Comparison of ENCODE assay signal across 1 cellular context in the genomic region with DNA sequence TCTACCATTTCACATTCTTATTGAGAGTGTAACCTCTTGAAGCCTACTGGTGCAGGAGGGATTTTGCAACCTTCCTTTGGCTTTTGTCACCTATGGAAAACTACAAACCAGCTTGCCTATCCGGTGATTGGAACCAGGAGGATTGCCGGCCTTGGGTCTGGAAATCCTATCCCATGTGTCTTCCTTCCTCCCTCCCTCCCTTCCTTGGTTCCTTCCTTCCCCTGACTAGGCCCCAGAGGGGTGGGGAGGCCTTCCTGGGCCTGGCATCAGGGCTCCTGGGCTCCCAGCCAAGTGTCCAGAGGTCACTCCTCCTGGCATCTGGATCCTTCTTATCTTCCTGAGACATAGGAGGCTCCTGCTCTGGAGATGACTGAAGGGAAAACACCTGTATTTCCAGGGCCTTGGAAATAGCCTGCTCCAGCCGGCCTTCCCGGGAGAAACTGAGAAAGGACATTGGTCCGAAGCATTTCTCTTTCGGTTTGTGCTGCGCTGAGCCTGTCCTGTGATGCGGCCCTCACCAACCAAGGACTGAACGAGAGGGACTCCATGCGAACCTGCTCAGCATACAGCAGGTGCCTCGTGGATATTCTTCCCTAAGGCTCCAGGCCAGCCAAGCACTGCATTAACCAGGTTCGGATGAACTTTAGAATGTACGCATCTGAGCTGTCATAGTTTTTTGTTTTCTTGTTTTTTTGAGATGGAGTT.
TF ChIP-seq lines count a peak whose summit lies in the region.

No MANE protein-coding gene starts in this region.

TF ChIP-seq in HepG2, 621 proteins besides CTCF, POLR2A, EP300 and RAD21 (continues in another document):
- TF ChIP-seq ZNF782 (CRISPR knock-in tag; IDR thresholded peaks at IDR 0.05; ENCODE audit: borderline replicate concordance) (peak; percentile 87; the same call in 1 of the 2 replicates), ZNF710 (CRISPR knock-in tag; IDR thresholded peaks at IDR 0.05; ENCODE audit: borderline replicate concordance) (0 out of 2 replicates have a peak, but pooled peaks have one; percentile 50), PTBP1 (IDR thresholded peaks at IDR 0.05; ENCODE audit: low read depth, low read length, poor library complexity, severe bottlenecking) (peak; percentile 26), ARID5B (CRISPR knock-in tag; IDR thresholded peaks at IDR 0.05) (peak; percentile 91), ZNF350 (CRISPR knock-in tag; IDR thresholded peaks at IDR 0.05; ENCODE audit: borderline replicate concordance, low read depth) (0 out of 2 replicates have a peak, but pooled peaks have one; percentile 61), CHD4 (IDR thresholded peaks at IDR 0.05; ENCODE audit: borderline replicate concordance, low read length) (no peak), ZNF652 (CRISPR knock-in tag; IDR thresholded peaks at IDR 0.05; ENCODE audit: borderline replicate concordance, low read depth) (0 out of 2 replicates have a peak, but pooled peaks have one; percentile 16), TARDBP (CRISPR knock-in tag; IDR thresholded peaks at IDR 0.05) (peak; percentile 56; the same call in 1 of the 2 replicates), FOXK2 (IDR thresholded peaks at IDR 0.05) (peak; percentile 15; the same call in 1 of the 2 replicates), FOXA3 (CRISPR knock-in tag; IDR thresholded peaks at IDR 0.05) (peak; percentile 3; the same call in 1 of the 2 replicates), KDM2A (CRISPR knock-in tag; IDR thresholded peaks at IDR 0.05; ENCODE audit: borderline replicate concordance, low read depth) (0 out of 2 replicates have a peak, but pooled peaks have one; percentile 15), KAT7 (CRISPR knock-in tag; IDR thresholded peaks at IDR 0.05; ENCODE audit: borderline replicate concordance) (no peak), LCORL (IDR thresholded peaks at IDR 0.05) (0 out of 2 replicates have a peak, but pooled peaks have one; percentile 3), LCORL (CRISPR knock-in tag; IDR thresholded peaks at IDR 0.05) (no peak), NRL (CRISPR knock-in tag; IDR thresholded peaks at IDR 0.05; ENCODE audit: borderline replicate concordance) (no peak), KDM6A (CRISPR knock-in tag; IDR thresholded peaks at IDR 0.05; ENCODE audit: low read depth) (0 out of 2 replicates have a peak, but pooled peaks have one; percentile 17), KDM3A (CRISPR knock-in tag; IDR thresholded peaks at IDR 0.05; ENCODE audit: low read depth) (0 out of 2 replicates have a peak, but pooled peaks have one; percentile 43), MTA1 (CRISPR knock-in tag; IDR thresholded peaks at IDR 0.05; ENCODE audit: borderline replicate concordance) (peak; percentile 96; the same call in 1 of the 2 replicates), ELF1 (CRISPR knock-in tag; IDR thresholded peaks at IDR 0.05) (peak; percentile 35), ZSCAN9 (CRISPR knock-in tag; IDR thresholded peaks at IDR 0.05; ENCODE audit: borderline replicate concordance) (0 out of 2 replicates have a peak, but pooled peaks have one; percentile 32), ZNF329 (CRISPR knock-in tag; IDR thresholded peaks at IDR 0.05; ENCODE audit: low read depth) (no peak), JARID2 (CRISPR knock-in tag; IDR thresholded peaks at IDR 0.05; ENCODE audit: insufficient replicate concordance) (peak; percentile 50), HNRNPL (IDR thresholded peaks at IDR 0.05; ENCODE audit: low read depth, low read length) (no peak), DNMT1 (CRISPR knock-in tag; IDR thresholded peaks at IDR 0.05) (no peak), TBL1XR1 (IDR thresholded peaks at IDR 0.05; ENCODE audit: borderline replicate concordance, low read length, partially characterized antibody) (peak; percentile 19), ZNF557 (CRISPR knock-in tag; IDR thresholded peaks at IDR 0.05) (peak; percentile 32; the same call in 1 of the 2 replicates), ARNTL (CRISPR knock-in tag; IDR thresholded peaks at IDR 0.05) (peak; percentile 79; the same call in 1 of the 2 replicates)
- TF ChIP-seq, protein P1, sequence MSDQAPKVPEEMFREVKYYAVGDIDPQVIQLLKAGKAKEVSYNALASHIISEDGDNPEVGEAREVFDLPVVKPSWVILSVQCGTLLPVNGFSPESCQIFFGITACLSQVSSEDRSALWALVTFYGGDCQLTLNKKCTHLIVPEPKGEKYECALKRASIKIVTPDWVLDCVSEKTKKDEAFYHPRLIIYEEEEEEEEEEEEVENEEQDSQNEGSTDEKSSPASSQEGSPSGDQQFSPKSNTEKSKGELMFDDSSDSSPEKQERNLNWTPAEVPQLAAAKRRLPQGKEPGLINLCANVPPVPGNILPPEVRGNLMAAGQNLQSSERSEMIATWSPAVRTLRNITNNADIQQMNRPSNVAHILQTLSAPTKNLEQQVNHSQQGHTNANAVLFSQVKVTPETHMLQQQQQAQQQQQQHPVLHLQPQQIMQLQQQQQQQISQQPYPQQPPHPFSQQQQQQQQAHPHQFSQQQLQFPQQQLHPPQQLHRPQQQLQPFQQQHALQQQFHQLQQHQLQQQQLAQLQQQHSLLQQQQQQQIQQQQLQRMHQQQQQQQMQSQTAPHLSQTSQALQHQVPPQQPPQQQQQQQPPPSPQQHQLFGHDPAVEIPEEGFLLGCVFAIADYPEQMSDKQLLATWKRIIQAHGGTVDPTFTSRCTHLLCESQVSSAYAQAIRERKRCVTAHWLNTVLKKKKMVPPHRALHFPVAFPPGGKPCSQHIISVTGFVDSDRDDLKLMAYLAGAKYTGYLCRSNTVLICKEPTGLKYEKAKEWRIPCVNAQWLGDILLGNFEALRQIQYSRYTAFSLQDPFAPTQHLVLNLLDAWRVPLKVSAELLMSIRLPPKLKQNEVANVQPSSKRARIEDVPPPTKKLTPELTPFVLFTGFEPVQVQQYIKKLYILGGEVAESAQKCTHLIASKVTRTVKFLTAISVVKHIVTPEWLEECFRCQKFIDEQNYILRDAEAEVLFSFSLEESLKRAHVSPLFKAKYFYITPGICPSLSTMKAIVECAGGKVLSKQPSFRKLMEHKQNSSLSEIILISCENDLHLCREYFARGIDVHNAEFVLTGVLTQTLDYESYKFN (CRISPR knock-in tag; conservative IDR thresholded peaks at IDR 0.05) = peak; percentile 80
- TF ChIP-seq, protein P2, sequence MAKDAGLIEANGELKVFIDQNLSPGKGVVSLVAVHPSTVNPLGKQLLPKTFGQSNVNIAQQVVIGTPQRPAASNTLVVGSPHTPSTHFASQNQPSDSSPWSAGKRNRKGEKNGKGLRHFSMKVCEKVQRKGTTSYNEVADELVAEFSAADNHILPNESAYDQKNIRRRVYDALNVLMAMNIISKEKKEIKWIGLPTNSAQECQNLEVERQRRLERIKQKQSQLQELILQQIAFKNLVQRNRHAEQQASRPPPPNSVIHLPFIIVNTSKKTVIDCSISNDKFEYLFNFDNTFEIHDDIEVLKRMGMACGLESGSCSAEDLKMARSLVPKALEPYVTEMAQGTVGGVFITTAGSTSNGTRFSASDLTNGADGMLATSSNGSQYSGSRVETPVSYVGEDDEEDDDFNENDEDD (CRISPR knock-in tag; IDR thresholded peaks at IDR 0.05; ENCODE audit: borderline replicate concordance) = peak; percentile 25
- TF ChIP-seq, protein P3, sequence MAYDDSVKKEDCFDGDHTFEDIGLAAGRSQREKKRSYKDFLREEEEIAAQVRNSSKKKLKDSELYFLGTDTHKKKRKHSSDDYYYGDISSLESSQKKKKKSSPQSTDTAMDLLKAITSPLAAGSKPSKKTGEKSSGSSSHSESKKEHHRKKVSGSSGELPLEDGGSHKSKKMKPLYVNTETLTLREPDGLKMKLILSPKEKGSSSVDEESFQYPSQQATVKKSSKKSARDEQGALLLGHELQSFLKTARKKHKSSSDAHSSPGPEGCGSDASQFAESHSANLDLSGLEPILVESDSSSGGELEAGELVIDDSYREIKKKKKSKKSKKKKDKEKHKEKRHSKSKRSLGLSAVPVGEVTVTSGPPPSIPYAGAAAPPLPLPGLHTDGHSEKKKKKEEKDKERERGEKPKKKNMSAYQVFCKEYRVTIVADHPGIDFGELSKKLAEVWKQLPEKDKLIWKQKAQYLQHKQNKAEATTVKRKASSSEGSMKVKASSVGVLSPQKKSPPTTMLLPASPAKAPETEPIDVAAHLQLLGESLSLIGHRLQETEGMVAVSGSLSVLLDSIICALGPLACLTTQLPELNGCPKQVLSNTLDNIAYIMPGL (CRISPR knock-in tag; IDR thresholded peaks at IDR 0.05; ENCODE audit: borderline replicate concordance in 1 of 2, low read depth in 1 of 2) = peak in 1 of 2 experiments; percentile 66; a peak in 1 of 4 replicates
- TF ChIP-seq, protein P4, sequence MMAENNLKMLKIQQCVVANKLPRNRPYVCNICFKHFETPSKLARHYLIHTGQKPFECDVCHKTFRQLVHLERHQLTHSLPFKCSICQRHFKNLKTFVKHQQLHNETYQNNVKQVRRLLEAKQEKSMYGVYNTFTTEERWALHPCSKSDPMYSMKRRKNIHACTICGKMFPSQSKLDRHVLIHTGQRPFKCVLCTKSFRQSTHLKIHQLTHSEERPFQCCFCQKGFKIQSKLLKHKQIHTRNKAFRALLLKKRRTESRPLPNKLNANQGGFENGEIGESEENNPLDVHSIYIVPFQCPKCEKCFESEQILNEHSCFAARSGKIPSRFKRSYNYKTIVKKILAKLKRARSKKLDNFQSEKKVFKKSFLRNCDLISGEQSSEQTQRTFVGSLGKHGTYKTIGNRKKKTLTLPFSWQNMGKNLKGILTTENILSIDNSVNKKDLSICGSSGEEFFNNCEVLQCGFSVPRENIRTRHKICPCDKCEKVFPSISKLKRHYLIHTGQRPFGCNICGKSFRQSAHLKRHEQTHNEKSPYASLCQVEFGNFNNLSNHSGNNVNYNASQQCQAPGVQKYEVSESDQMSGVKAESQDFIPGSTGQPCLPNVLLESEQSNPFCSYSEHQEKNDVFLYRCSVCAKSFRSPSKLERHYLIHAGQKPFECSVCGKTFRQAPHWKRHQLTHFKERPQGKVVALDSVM (CRISPR knock-in tag; IDR thresholded peaks at IDR 0.05) = no peak
- TF ChIP-seq, protein P5, sequence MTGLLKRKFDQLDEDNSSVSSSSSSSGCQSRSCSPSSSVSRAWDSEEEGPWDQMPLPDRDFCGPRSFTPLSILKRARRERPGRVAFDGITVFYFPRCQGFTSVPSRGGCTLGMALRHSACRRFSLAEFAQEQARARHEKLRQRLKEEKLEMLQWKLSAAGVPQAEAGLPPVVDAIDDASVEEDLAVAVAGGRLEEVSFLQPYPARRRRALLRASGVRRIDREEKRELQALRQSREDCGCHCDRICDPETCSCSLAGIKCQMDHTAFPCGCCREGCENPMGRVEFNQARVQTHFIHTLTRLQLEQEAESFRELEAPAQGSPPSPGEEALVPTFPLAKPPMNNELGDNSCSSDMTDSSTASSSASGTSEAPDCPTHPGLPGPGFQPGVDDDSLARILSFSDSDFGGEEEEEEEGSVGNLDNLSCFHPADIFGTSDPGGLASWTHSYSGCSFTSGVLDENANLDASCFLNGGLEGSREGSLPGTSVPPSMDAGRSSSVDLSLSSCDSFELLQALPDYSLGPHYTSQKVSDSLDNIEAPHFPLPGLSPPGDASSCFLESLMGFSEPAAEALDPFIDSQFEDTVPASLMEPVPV (CRISPR knock-in tag; IDR thresholded peaks at IDR 0.05) = peak; percentile 40; the same call in 1 of the 2 replicates
- TF ChIP-seq, protein P6, sequence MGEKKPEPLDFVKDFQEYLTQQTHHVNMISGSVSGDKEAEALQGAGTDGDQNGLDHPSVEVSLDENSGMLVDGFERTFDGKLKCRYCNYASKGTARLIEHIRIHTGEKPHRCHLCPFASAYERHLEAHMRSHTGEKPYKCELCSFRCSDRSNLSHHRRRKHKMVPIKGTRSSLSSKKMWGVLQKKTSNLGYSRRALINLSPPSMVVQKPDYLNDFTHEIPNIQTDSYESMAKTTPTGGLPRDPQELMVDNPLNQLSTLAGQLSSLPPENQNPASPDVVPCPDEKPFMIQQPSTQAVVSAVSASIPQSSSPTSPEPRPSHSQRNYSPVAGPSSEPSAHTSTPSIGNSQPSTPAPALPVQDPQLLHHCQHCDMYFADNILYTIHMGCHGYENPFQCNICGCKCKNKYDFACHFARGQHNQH (CRISPR knock-in tag; IDR thresholded peaks at IDR 0.05) = peak; percentile 47; the same call in 1 of the 2 replicates
- TF ChIP-seq, protein P7, sequence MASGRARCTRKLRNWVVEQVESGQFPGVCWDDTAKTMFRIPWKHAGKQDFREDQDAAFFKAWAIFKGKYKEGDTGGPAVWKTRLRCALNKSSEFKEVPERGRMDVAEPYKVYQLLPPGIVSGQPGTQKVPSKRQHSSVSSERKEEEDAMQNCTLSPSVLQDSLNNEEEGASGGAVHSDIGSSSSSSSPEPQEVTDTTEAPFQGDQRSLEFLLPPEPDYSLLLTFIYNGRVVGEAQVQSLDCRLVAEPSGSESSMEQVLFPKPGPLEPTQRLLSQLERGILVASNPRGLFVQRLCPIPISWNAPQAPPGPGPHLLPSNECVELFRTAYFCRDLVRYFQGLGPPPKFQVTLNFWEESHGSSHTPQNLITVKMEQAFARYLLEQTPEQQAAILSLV (CRISPR knock-in tag; IDR thresholded peaks at IDR 0.05; ENCODE audit: borderline replicate concordance) = peak; percentile 60; the same call in 1 of the 2 replicates
